ENCODE assay signal across 23 cellular contexts in genomic region chr13:113937073-113937472, GRCh38. TPM values are rescaled to one million over a fixed set of nuclear protein-coding genes. Genes with fewer than 3 reads are reported as not detected.
"Had no signal": no experiment of that assay in that cellular context is flagged by ENCODE, and none has a peak within 500 bp of the region (broad histone marks: within the 10 kb centered on the region; RNA-seq: fewer than 3 reads in every experiment).

No MANE protein-coding gene starts in this region.

- H3K79me2 ChIP-seq: hepatocyte had no signal

- H3K4me3 ChIP-seq: body of pancreas, hepatocyte had no signal

- H3K4me2 ChIP-seq: hepatocyte had no signal

- H3K4me3 Mint-ChIP-seq: activated CD4-positive, alpha-beta T cell treated with anti-CD3 and anti-CD28 coated beads, Interleukin-2, amount 10 ng/mL, durations not matched to agents 7 days and 5 days; activated CD8-positive, alpha-beta T cell treated with anti-CD3 and anti-CD28 coated beads for 36 hours; activated T-helper 1 cell treated with anti-CD3 and anti-CD28 coated beads, Interleukin-12 subunit alpha, Interleukin-12 subunit beta, Interleukin-2, Interleukin-4 antibody, amounts not matched to agents 30 ng/mL and 10 ng/mL and 1 ng/mL, durations not matched to agents 14 hours and 24 hours and 36 hours; dendritic cell treated with granulocyte-macrophage colony-stimulating factor and Interleukin-4, amounts not matched to agents 40 ng/mL and 50 ng/mL, for 4 days; immature natural killer cell; neural crest cell; T-helper 2 cell treated with Interferon-gamma antibody and Interleukin-4, amounts not matched to agents 5 μg/mL and 100 μg/mL, for 36 hours had no signal

- H3K27ac ChIP-seq: body of pancreas, foreskin keratinocyte, hepatocyte, VCaP had no signal

- H3K9me3 Mint-ChIP-seq: activated CD4-positive, alpha-beta T cell treated with anti-CD3 and anti-CD28 coated beads, Interleukin-2, amount 10 ng/mL, durations not matched to agents 7 days and 5 days; activated CD8-positive, alpha-beta T cell treated with anti-CD3 and anti-CD28 coated beads for 36 hours; activated T-helper 1 cell treated with anti-CD3 and anti-CD28 coated beads, Interleukin-12 subunit alpha, Interleukin-12 subunit beta, Interleukin-2, Interleukin-4 antibody, amounts not matched to agents 30 ng/mL and 10 ng/mL and 1 ng/mL, durations not matched to agents 14 hours and 24 hours and 36 hours; dendritic cell treated with granulocyte-macrophage colony-stimulating factor and Interleukin-4, amounts not matched to agents 40 ng/mL and 50 ng/mL, for 4 days; neural crest cell; T-helper 2 cell treated with Interferon-gamma antibody and Interleukin-4, amounts not matched to agents 5 μg/mL and 100 μg/mL, for 36 hours had no signal

- DNase-seq: activated CD4-positive, alpha-beta T cell treated with anti-CD3 and anti-CD28 coated beads, Interleukin-2, amount 10 ng/mL, durations not matched to agents 7 days and 5 days; activated CD4-positive, CD25-positive, alpha-beta regulatory T cell treated with anti-CD3 and anti-CD28 coated beads, Interleukin-2, amount 50 U/mL, for 72 hours; activated CD8-positive, alpha-beta T cell treated with anti-CD3 and anti-CD28 coated beads for 36 hours; activated gamma-delta T cell; activated naive CD4-positive, alpha-beta T cell treated with anti-CD3 and anti-CD28 coated beads, Interleukin-2, amount 50 U/mL, for 16 hours; anterior cingulate cortex; body of pancreas; effector CD8-positive, alpha-beta T cell; foreskin keratinocyte; glutamatergic neuron; immature natural killer cell; kidney glomerular epithelial cell; midbrain; stimulated activated CD4-positive, alpha-beta T cell treated with anti-CD3 and anti-CD28 coated beads, Interleukin-12 subunit alpha, Interleukin-12 subunit beta, amount 100 ng/mL, for 4 hours; stimulated activated CD4-positive, alpha-beta T cell treated with anti-CD3 and anti-CD28 coated beads, Interleukin-4, amount 100 ng/mL, for 4 hours; stimulated activated naive CD8-positive, alpha-beta T cell treated with anti-CD3 and anti-CD28 coated beads, Interleukin-15, Interleukin-2, amounts not matched to agents 100 U/mL and 50 U/mL, for 24 hours had no signal

- H3K36me3 Mint-ChIP-seq: immature natural killer cell had no signal

- H3K9me3 ChIP-seq: body of pancreas had no signal

- H3K27me3 ChIP-seq: body of pancreas, hepatocyte had no signal

- H3K4me1 Mint-ChIP-seq: activated CD4-positive, alpha-beta T cell treated with anti-CD3 and anti-CD28 coated beads, Interleukin-2, amount 10 ng/mL, durations not matched to agents 7 days and 5 days had no signal

- H3K27ac Mint-ChIP-seq: activated CD4-positive, alpha-beta T cell treated with anti-CD3 and anti-CD28 coated beads, Interleukin-2, amount 10 ng/mL, durations not matched to agents 7 days and 5 days; activated CD8-positive, alpha-beta T cell treated with anti-CD3 and anti-CD28 coated beads for 36 hours; activated T-helper 1 cell treated with anti-CD3 and anti-CD28 coated beads, Interleukin-12 subunit alpha, Interleukin-12 subunit beta, Interleukin-2, Interleukin-4 antibody, amounts not matched to agents 30 ng/mL and 10 ng/mL and 1 ng/mL, durations not matched to agents 14 hours and 24 hours and 36 hours; dendritic cell treated with granulocyte-macrophage colony-stimulating factor and Interleukin-4, amounts not matched to agents 40 ng/mL and 50 ng/mL, for 4 days; immature natural killer cell; T-helper 2 cell treated with Interferon-gamma antibody and Interleukin-4, amounts not matched to agents 5 μg/mL and 100 μg/mL, for 36 hours had no signal

- H3K4me1 ChIP-seq: foreskin keratinocyte had no signal

- H2AFZ ChIP-seq: hepatocyte had no signal

- ATAC-seq: activated CD8-positive, alpha-beta T cell treated with anti-CD3 and anti-CD28 coated beads for 36 hours; body of pancreas; foreskin keratinocyte; stimulated activated naive CD8-positive, alpha-beta T cell treated with anti-CD3 and anti-CD28 coated beads, Interleukin-15, Interleukin-2, amounts not matched to agents 100 U/mL and 50 U/mL, for 24 hours had no signal

RNA-seq across cellular contexts. Expression of gene C13orf46, which starts 36.8 kb away (rescaled TPM):
- total RNA-seq: foreskin keratinocyte, myocyte had no signal
